In the genomic region with DNA sequence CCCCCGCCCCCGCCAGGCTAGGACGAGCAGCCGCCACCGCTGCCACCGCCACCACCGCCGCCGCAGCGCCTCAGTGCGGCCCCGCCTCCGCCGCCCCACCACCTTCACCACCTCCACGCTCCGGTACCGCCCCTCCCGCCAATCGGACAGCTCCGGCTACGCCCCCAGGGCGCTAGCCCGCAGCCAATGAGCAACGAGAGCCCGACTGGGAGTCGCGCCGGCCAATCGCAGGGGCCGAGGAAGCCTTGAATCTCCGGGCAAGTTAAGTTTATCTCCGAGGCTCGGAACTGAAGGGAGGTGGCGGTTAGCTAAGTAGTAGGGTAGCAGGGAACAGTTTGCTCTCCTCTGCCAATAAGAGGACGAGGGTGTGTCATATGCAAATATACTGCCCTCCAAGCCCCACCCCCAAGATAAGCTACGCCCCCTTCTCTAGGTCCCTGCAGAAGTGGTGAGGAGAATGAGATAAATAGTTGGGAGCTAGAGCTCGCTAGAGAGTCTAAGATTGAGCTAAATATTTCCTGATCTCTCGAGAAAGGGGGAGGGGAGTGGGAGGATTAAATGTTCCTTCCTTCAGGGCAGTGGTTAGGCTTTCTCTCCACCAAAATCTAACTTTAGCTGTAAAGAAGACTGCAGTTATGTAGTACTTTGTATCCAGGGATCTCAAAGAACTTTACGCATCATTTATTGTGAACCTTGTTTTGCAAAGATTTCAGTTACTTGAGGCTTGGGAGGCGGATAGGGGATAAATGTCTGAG, we compare ENCODE assay signal across 8 cellular contexts. TPM values are rescaled to one million over a fixed set of nuclear protein-coding genes. Genes with fewer than 3 reads are reported as not detected.
DNase-seq lines count a peak whose midpoint lies in the region; ATAC-seq and TF ChIP-seq lines count a peak whose summit lies in the region.

A gene with protein sequence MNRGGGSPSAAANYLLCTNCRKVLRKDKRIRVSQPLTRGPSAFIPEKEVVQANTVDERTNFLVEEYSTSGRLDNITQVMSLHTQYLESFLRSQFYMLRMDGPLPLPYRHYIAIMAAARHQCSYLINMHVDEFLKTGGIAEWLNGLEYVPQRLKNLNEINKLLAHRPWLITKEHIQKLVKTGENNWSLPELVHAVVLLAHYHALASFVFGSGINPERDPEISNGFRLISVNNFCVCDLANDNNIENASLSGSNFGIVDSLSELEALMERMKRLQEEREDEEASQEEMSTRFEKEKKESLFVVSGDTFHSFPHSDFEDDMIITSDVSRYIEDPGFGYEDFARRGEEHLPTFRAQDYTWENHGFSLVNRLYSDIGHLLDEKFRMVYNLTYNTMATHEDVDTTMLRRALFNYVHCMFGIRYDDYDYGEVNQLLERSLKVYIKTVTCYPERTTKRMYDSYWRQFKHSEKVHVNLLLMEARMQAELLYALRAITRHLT (minus strand): TSS at position 77 of the 755 bp plus-strand sequence. CDS start 342 bp downstream, outside the sequence.

- no peaks in the 10 kb centered on the region for H3K36me3 Mint-ChIP-seq in CD4-positive, CD25-positive, alpha-beta regulatory T cell
- no peaks in the 10 kb centered on the region for H3K36me3 Mint-ChIP-seq in activated CD4-positive, alpha-beta memory T cell treated with anti-CD3 and anti-CD28 coated beads, Interleukin-2, amount 10 ng/mL, durations not matched to agents 7 days and 5 days (ENCODE audit: low read depth)

- H3K4me1 ChIP-seq in CD4-positive, CD25-positive, alpha-beta regulatory T cell (ENCODE audit: control insufficient read depth, insufficient read depth, low read length, poor library complexity, severe bottlenecking), result peaks cover 47% of the 10 kb centered on the region
- peaks cover 14 to 17% of the 10 kb centered on the region in 2 donors for H3K4me1 ChIP-seq in duodenal mucosa (ENCODE audit: control insufficient read depth in 1 of 2, insufficient read depth in 2 of 2, low read length in 2 of 2)
- H3K4me1 ChIP-seq in right lobe of liver, result peaks cover 0 to 11% (median 0%) of the 10 kb centered on the region in 4 donors

- peak; percentile 99 for DNase-seq in CD4-positive, CD25-positive, alpha-beta regulatory T cell
- peak; percentile 96 for DNase-seq in NCI-H82 treated with DMSO at 0.1 percent for 48 hours (lab: John Stamatoyannopoulos, UW; ENCODE audit: unreplicated experiment)
- peak; percentile 99 for DNase-seq in activated CD4-positive, alpha-beta memory T cell treated with anti-CD3 and anti-CD28 coated beads, Interleukin-2, amount 10 ng/mL, durations not matched to agents 7 days and 5 days
- DNase-seq in right lobe of liver, result peak; percentile 99 to 100 (median 100)
- DNase-seq in stimulated activated CD4-positive, alpha-beta T cell treated with anti-CD3 and anti-CD28 coated beads, Interleukin-4, amount 100 ng/mL, for 24 hours, result peak; percentile 99

- peak; percentile 83 for TF ChIP-seq POLR2A in right lobe of liver (IDR thresholded peaks at IDR 0.05)

- CTCF ChIA-PET in activated CD4-positive, alpha-beta memory T cell treated with anti-CD3 and anti-CD28 coated beads, Interleukin-2, amount 10 ng/mL, durations not matched to agents 7 days and 5 days (lab: Charles Lee), result interaction anchor here (0.6 to 3.8 kb wide), 15 partner anchors 18 to 558 kb away, joined by 3 to 41 read pairs (median 4); partner anchors contain the start of genes CWC15, ENDOD1, FAM76B and KDM4D

- WGBS in right lobe of liver (ENCODE audit: insufficient coverage, low coverage, low lambda C conversion rate, missing lambda C conversion rate), result 1% methylated on average over 31 of the region's 40 CpGs

- no peaks in the 10 kb centered on the region for H3K9me3 Mint-ChIP-seq in CD4-positive, CD25-positive, alpha-beta regulatory T cell
- no peaks in the 10 kb centered on the region for H3K9me3 Mint-ChIP-seq in activated CD4-positive, alpha-beta memory T cell treated with anti-CD3 and anti-CD28 coated beads, Interleukin-2, amount 10 ng/mL, durations not matched to agents 7 days and 5 days

- peaks cover 20 to 63% (median 40%) of the 10 kb centered on the region in 4 donors for H3K4me1 Mint-ChIP-seq in CD4-positive, CD25-positive, alpha-beta regulatory T cell
- H3K4me1 Mint-ChIP-seq in activated CD4-positive, alpha-beta memory T cell treated with anti-CD3 and anti-CD28 coated beads, Interleukin-2, amount 10 ng/mL, durations not matched to agents 7 days and 5 days, result peaks cover 36% of the 10 kb centered on the region

- H3K4me3 ChIP-seq in CD4-positive, CD25-positive, alpha-beta regulatory T cell (ENCODE audit: low read depth, low read length), result peak within 1 kb of the TSS; percentile 97
- H3K4me3 ChIP-seq in duodenal mucosa (ENCODE audit: low read depth in 1 of 2, low read length in 2 of 2) (peak within 1 kb of the TSS; percentile 74 to 80), right lobe of liver (peak within 1 kb of the TSS; percentile 80 to 89 (median 84))

- H3K27me3 Mint-ChIP-seq in CD4-positive, CD25-positive, alpha-beta regulatory T cell, result peaks cover 4% of the 10 kb centered on the region
- H3K27me3 Mint-ChIP-seq in activated CD4-positive, alpha-beta memory T cell treated with anti-CD3 and anti-CD28 coated beads, Interleukin-2, amount 10 ng/mL, durations not matched to agents 7 days and 5 days, result peaks cover 12% of the 10 kb centered on the region

- peak; percentile 92 to 94 for ATAC-seq in CD4-positive, CD25-positive, alpha-beta regulatory T cell (ENCODE audit: low read depth in 2 of 2)
- ATAC-seq in GM19452 (IDR thresholded peaks at IDR 0.05; ENCODE audit: unreplicated experiment) (peak; percentile 92), HG03575 (IDR thresholded peaks at IDR 0.05; ENCODE audit: extremely low read depth, insufficient number of reproducible peaks, low FRiP score, unreplicated experiment) (peak; percentile 97), right lobe of liver (peak; percentile 91 to 96 (median 94))

- TF ChIP-seq CTCF in right lobe of liver (IDR thresholded peaks at IDR 0.05), result peak in 1 of 4 donors; percentile 10

- intact Hi-C loops in right lobe of liver (cut with DNase I), result no loop called here

- no peaks in the 10 kb centered on the region for H3K36me3 ChIP-seq in CD4-positive, CD25-positive, alpha-beta regulatory T cell (ENCODE audit: control insufficient read depth, insufficient read depth, low read length)
- H3K36me3 ChIP-seq in duodenal mucosa (ENCODE audit: control insufficient read depth in 1 of 2, insufficient read depth in 2 of 2, low read length in 2 of 2) (no peaks in the 10 kb centered on the region), right lobe of liver (no peaks in the 10 kb centered on the region)

- peak within 1 kb of the TSS; percentile 77 to 85 for H3K9ac ChIP-seq in duodenal mucosa (ENCODE audit: low read depth in 1 of 2, low read length in 2 of 2)

- POLR2A ChIA-PET in activated CD4-positive, alpha-beta memory T cell treated with anti-CD3 and anti-CD28 coated beads, Interleukin-2, amount 10 ng/mL, durations not matched to agents 7 days and 5 days (lab: Charles Lee), result interaction anchor here (0.7 to 4.8 kb wide), 30 partner anchors 10 to 1158 kb away, joined by 3 to 75 read pairs (median 4); partner anchors contain the start of genes CCDC82, CEP57, CWC15 and ENDOD1

- H3K27ac Mint-ChIP-seq in CD4-positive, CD25-positive, alpha-beta regulatory T cell, result peak within 1 kb of the TSS; percentile 92 to 97 (median 94)
- H3K27ac Mint-ChIP-seq in activated CD4-positive, alpha-beta memory T cell treated with anti-CD3 and anti-CD28 coated beads, Interleukin-2, amount 10 ng/mL, durations not matched to agents 7 days and 5 days, result peak within 1 kb of the TSS; percentile 79

- peak within 1 kb of the TSS in 2 of 4 donors; percentile 98 to 99 for H3K4me3 Mint-ChIP-seq in CD4-positive, CD25-positive, alpha-beta regulatory T cell
- H3K4me3 Mint-ChIP-seq in activated CD4-positive, alpha-beta memory T cell treated with anti-CD3 and anti-CD28 coated beads, Interleukin-2, amount 10 ng/mL, durations not matched to agents 7 days and 5 days, result no peak within 1 kb of the TSS

- no peaks in the 10 kb centered on the region for H3K9me3 ChIP-seq in CD4-positive, CD25-positive, alpha-beta regulatory T cell (ENCODE audit: control insufficient read depth in 2 of 2, low read length in 2 of 2)
- H3K9me3 ChIP-seq in duodenal mucosa (ENCODE audit: control insufficient read depth in 1 of 2, low read length in 2 of 2) (no peaks in the 10 kb centered on the region), right lobe of liver (no peaks in the 10 kb centered on the region)

- H3K27ac ChIP-seq in CD4-positive, CD25-positive, alpha-beta regulatory T cell (ENCODE audit: insufficient read depth, low read length, poor library complexity, severe bottlenecking), result peak within 1 kb of the TSS; percentile 88
- H3K27ac ChIP-seq in duodenal mucosa (ENCODE audit: low read depth, low read length) (peak within 1 kb of the TSS; percentile 68), right lobe of liver (peak within 1 kb of the TSS; percentile 83 to 89 (median 86))

- no peaks in the 10 kb centered on the region for H3K27me3 ChIP-seq in CD4-positive, CD25-positive, alpha-beta regulatory T cell (ENCODE audit: control insufficient read depth, insufficient read depth, low read length)
- no peaks in the 10 kb centered on the region for H3K27me3 ChIP-seq in duodenal mucosa (ENCODE audit: control insufficient read depth in 1 of 2, insufficient read depth in 2 of 2, low read length in 2 of 2)
- H3K27me3 ChIP-seq in right lobe of liver, result no peaks in the 10 kb centered on the region

RNA-seq across cellular contexts. Expression of the gene that starts here (rescaled TPM):
- total RNA-seq in CD4-positive, CD25-positive, alpha-beta regulatory T cell, result 73.3 TPM
- 1 to 10 TPM; 4.2 to 8.7 (median 6.5) TPM for polyA plus RNA-seq in CD4-positive, CD25-positive, alpha-beta regulatory T cell
- total RNA-seq in activated CD4-positive, alpha-beta memory T cell treated with anti-CD3 and anti-CD28 coated beads, Interleukin-2, amount 10 ng/mL, durations not matched to agents 7 days and 5 days, result 10 to 100 TPM; 23.2 to 24.6 TPM
- total RNA-seq in right lobe of liver, result 1 to 10 TPM; 2.8 to 8.8 (median 5.5) TPM

Comparison
In these comparisons a context has a peak if more than half of its experiments do, and no peak if none do; other contexts are left out.
1. Peak in every context shown above with its lines: DNase-seq, ATAC-seq, H3K4me3 ChIP-seq and H3K27ac ChIP-seq.